In the genomic region with DNA sequence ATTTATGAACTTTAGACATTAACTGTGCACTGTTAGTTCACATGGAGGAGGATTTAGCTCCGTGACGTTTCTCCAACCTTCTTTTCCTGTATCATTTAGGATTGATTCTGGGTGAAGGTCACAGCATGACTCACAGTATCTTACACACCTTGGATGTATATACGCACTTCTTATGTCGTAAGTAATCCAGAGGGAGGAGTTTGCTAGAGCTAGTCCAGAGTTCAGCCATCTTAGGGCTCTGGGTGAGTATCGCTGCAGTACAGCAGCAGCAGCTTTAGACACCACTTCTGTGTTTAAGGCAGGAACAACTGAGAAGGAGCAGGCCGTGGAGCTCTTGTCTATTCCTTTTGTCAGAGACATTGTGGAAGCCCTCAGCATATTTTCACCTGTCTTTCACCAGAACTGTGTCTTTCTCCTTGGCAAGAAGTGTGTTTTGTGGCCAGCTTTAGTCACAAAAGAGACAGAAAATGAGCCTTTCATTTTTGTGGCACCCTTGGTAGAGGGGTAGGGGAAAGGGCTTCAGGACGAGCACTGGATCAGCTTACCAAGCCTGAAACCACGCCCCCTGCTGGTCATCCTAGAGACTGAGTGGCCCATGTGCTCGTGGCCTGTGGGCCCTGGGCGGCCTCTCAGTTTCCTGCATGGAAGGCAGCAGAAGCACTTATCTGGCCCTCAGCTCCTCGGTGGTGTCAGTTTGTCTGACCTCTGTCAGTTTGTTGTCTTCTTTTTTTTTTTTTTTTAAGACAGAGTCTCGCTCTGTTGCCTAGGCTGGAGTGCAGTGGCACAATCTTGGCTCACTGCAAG, we compare ENCODE assay signal across 8 cellular contexts.
A peak's percentile ranks its signal among the peaks of the same experiment; 100 is the strongest.
DNase-seq lines count a peak whose midpoint lies in the region; ATAC-seq and TF ChIP-seq lines count a peak whose summit lies in the region.

No MANE protein-coding gene starts in this region.

- H3K4me1 Mint-ChIP-seq in CD8-positive, alpha-beta memory T cell: peaks cover 8 to 19% (median 15%) of the 10 kb centered on the region in 3 donors
- peaks cover 8% of the 10 kb centered on the region for H3K4me1 Mint-ChIP-seq in activated T-helper 2 cell treated with anti-CD3 and anti-CD28 coated beads, Interferon-gamma antibody, Interleukin-2, Interleukin-4, amounts not matched to agents 10 μg/mL and 5 μg/mL and 100 μg/mL, durations not matched to agents 14 hours and 24 hours and 36 hours (ENCODE audit: low read depth)

- intact Hi-C loops in activated T-helper 2 cell treated with anti-CD3 and anti-CD28 coated beads, Interferon-gamma antibody, Interleukin-2, Interleukin-4, amounts not matched to agents 10 μg/mL and 5 μg/mL and 100 μg/mL, durations not matched to agents 14 hours and 24 hours and 36 hours (cut with micrococcal nuclease): loop anchor here (5.0 kb wide), 1 partner anchor 149 kb away; the partner anchor contains the start of gene POFUT2
- intact Hi-C loops in psoas muscle (cut with DNase I): loop anchor here (10.0 kb wide), 3 partner anchors 264 to 804 kb away; partner anchors contain the start of genes CFAP410 (in 1 of the 2) and PTTG1IP (in 1 of the 2)

- POLR2A ChIA-PET in CD8-positive, alpha-beta memory T cell (lab: Charles Lee): no interaction called here

- peaks cover 4% of the 10 kb centered on the region for H3K4me1 ChIP-seq in CD8-positive, alpha-beta memory T cell (ENCODE audit: insufficient read depth, low read length)
- H3K4me1 ChIP-seq in psoas muscle: peaks cover 45% of the 10 kb centered on the region

- no peaks in the 10 kb centered on the region for H3K27me3 ChIP-seq in CD8-positive, alpha-beta memory T cell (ENCODE audit: insufficient read depth, low read length, poor library complexity, severe bottlenecking)
- H3K27me3 ChIP-seq in psoas muscle (ENCODE audit: insufficient read depth in 3 of 3, low read length in 2 of 3): no peaks in the 10 kb centered on the region

- 63 to 66% (median 64%) methylated on average over 12 of the region's 12 CpGs for WGBS in psoas muscle, 3 donors

- H3K4me3 Mint-ChIP-seq in CD8-positive, alpha-beta memory T cell: no peak overlapping the region
- H3K4me3 Mint-ChIP-seq in activated T-helper 2 cell treated with anti-CD3 and anti-CD28 coated beads, Interferon-gamma antibody, Interleukin-2, Interleukin-4, amounts not matched to agents 10 μg/mL and 5 μg/mL and 100 μg/mL, durations not matched to agents 14 hours and 24 hours and 36 hours (ENCODE audit: low read depth): no peak overlapping the region

- H3K36me3 Mint-ChIP-seq in CD8-positive, alpha-beta memory T cell: peaks cover 0 to 26% (median 7%) of the 10 kb centered on the region in 3 donors
- no peaks in the 10 kb centered on the region for H3K36me3 Mint-ChIP-seq in activated T-helper 2 cell treated with anti-CD3 and anti-CD28 coated beads, Interferon-gamma antibody, Interleukin-2, Interleukin-4, amounts not matched to agents 10 μg/mL and 5 μg/mL and 100 μg/mL, durations not matched to agents 14 hours and 24 hours and 36 hours (ENCODE audit: low read depth)

- H3K27ac ChIP-seq in CD8-positive, alpha-beta memory T cell (ENCODE audit: low read depth, low read length): no peak overlapping the region
- no peak overlapping the region for H3K27ac ChIP-seq in psoas muscle

- peak; percentile 69 for TF ChIP-seq CTCF in psoas muscle (IDR thresholded peaks at IDR 0.05)

- peak in 3 of 4 donors; percentile 21 to 48 (median 25) for ATAC-seq in psoas muscle
- no peak for ATAC-seq in HG03175 (IDR thresholded peaks at IDR 0.05; ENCODE audit: unreplicated experiment)
- no peak for ATAC-seq in GM21423 (IDR thresholded peaks at IDR 0.05; ENCODE audit: unreplicated experiment)

- CTCF ChIA-PET in CD8-positive, alpha-beta memory T cell (lab: Charles Lee): interaction anchor here (0.7 to 6.9 kb wide), 38 partner anchors 10 to 683 kb away, joined by 3 to 78 read pairs (median 4); partner anchors contain the start of genes ADARB1, POFUT2 and SLX9

- no peaks in the 10 kb centered on the region for H3K36me3 ChIP-seq in CD8-positive, alpha-beta memory T cell (ENCODE audit: insufficient read depth, low read length)
- H3K36me3 ChIP-seq in psoas muscle (ENCODE audit: insufficient read depth in 1 of 2, low read depth in 1 of 2): no peaks in the 10 kb centered on the region

- H3K27ac Mint-ChIP-seq in CD8-positive, alpha-beta memory T cell: peak overlapping the region in 3 of 8 donors; percentile 34 to 74 (median 68)
- H3K27ac Mint-ChIP-seq in activated T-helper 2 cell treated with anti-CD3 and anti-CD28 coated beads, Interferon-gamma antibody, Interleukin-2, Interleukin-4, amounts not matched to agents 10 μg/mL and 5 μg/mL and 100 μg/mL, durations not matched to agents 14 hours and 24 hours and 36 hours: no peak overlapping the region

- H3K9me3 Mint-ChIP-seq in CD8-positive, alpha-beta memory T cell: no peaks in the 10 kb centered on the region
- H3K9me3 Mint-ChIP-seq in activated T-helper 2 cell treated with anti-CD3 and anti-CD28 coated beads, Interferon-gamma antibody, Interleukin-2, Interleukin-4, amounts not matched to agents 10 μg/mL and 5 μg/mL and 100 μg/mL, durations not matched to agents 14 hours and 24 hours and 36 hours: no peaks in the 10 kb centered on the region

- no peak overlapping the region for H3K4me3 ChIP-seq in CD8-positive, alpha-beta memory T cell (ENCODE audit: low read length)
- H3K4me3 ChIP-seq in psoas muscle: no peak overlapping the region

- DNase-seq in CD8-positive, alpha-beta memory T cell: peak; percentile 39 to 76 (median 56)
- peak; percentile 27 for DNase-seq in HK-2 (ENCODE audit: unreplicated experiment)
- DNase-seq in SHP77 (lab: John Stamatoyannopoulos, UW): peak; percentile 46 to 74
- DNase-seq in activated T-helper 2 cell treated with anti-CD3 and anti-CD28 coated beads, Interferon-gamma antibody, Interleukin-2, Interleukin-4, amounts not matched to agents 10 μg/mL and 5 μg/mL and 100 μg/mL, durations not matched to agents 14 hours and 24 hours and 36 hours (ENCODE audit: low spot score): peak; percentile 53
- DNase-seq in germinal center (ENCODE audit: low spot score): peak; percentile 58
- peak; percentile 74 to 80 for DNase-seq in psoas muscle

- no peaks in the 10 kb centered on the region for H3K9me3 ChIP-seq in CD8-positive, alpha-beta memory T cell (ENCODE audit: low read length)
- H3K9me3 ChIP-seq in psoas muscle: no peaks in the 10 kb centered on the region

- H3K27me3 Mint-ChIP-seq in CD8-positive, alpha-beta memory T cell: no peaks in the 10 kb centered on the region
- H3K27me3 Mint-ChIP-seq in activated T-helper 2 cell treated with anti-CD3 and anti-CD28 coated beads, Interferon-gamma antibody, Interleukin-2, Interleukin-4, amounts not matched to agents 10 μg/mL and 5 μg/mL and 100 μg/mL, durations not matched to agents 14 hours and 24 hours and 36 hours (ENCODE audit: low read depth): no peaks in the 10 kb centered on the region

Comparison
In these comparisons a context has a peak if more than half of its experiments do, and no peak if none do; other contexts are left out.
1. DNase-seq: peak in every context shown above with its lines; median percentile 77 in psoas muscle; 60 in SHP77; 58 in germinal center; 56 in CD8-positive, alpha-beta memory T cell; 53 in activated T-helper 2 cell treated with anti-CD3 and anti-CD28 coated beads, Interferon-gamma antibody, Interleukin-2, Interleukin-4, amounts not matched to agents 10 μg/mL and 5 μg/mL and 100 μg/mL, durations not matched to agents 14 hours and 24 hours and 36 hours; 27 in HK-2.
2. ATAC-seq: peak in psoas muscle (3 of 4); none in HG03175 (single experiment) and GM21423 (single experiment).